ENCODE assay signal across 28 cellular contexts in the genomic region with DNA sequence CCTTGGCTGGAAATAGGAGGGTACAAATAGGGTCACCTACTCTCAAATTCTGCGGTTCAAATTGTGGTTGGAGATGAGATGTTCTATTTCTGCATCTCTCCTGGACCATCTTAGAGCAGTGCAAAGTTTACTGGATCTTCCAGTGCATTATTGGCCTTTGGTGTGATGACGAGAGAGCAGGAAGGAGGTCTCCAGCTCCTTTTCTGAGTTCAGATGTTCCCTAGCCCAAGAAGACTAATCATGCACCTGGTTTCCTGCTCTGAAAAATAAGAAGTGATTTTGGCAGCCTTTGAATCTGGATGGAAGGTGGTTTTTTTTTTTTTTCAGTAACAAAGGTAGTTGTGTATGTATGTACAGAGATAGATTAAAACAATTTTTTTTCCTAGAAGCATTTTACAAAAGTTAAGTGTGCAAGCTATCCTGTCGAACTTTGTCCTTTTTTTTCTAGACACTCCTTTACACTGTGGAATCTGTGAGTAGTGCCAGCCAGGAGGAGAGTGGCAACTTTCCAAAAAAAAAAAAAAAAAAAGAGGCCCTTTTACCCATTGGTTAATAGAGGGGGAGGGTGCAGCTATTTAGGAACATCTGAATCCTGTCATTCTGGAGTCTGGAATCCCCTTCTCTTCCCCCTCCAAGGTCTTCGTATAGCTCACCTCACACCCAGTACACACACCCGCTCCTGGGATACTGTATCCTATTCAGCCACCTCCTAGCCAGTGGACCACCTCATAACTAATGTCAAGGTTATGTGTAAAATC. TPM values are rescaled to one million over a fixed set of nuclear protein-coding genes. Genes with fewer than 3 reads are reported as not detected.
DNase-seq lines count a peak whose midpoint lies in the region; ATAC-seq, FAIRE-seq and TF ChIP-seq lines count a peak whose summit lies in the region.
"Had no signal": no experiment of that assay in that cellular context is flagged by ENCODE, and none has a peak within 500 bp of the region (broad histone marks: within the 10 kb centered on the region; RNA-seq: fewer than 3 reads in every experiment).

No MANE protein-coding gene starts in this region.

- no peaks in the 10 kb centered on the region for H3K36me3 Mint-ChIP-seq in effector memory CD8-positive, alpha-beta T cell (ENCODE audit: insufficient read depth)
- no peaks in the 10 kb centered on the region for H3K36me3 Mint-ChIP-seq in activated T-cell treated with anti-CD3 and anti-CD28 coated beads, Interleukin-2, amount 50 U/mL, for 24 hours (ENCODE audit: low read depth)
- H3K36me3 Mint-ChIP-seq: activated CD8-positive, alpha-beta memory T cell treated with anti-CD3 and anti-CD28 coated beads, Interleukin-2, amount 10 ng/mL, durations not matched to agents 7 days and 5 days; activated naive CD4-positive, alpha-beta T cell treated with anti-CD3 and anti-CD28 coated beads, Interleukin-2, amount 50 U/mL, for 72 hours; CD14-positive monocyte had no signal

- peak overlapping the region; percentile 62 for H3K4me2 ChIP-seq in A549

- peaks cover 25 to 26% of the 10 kb centered on the region in 2 donors for H3K27me3 Mint-ChIP-seq in effector memory CD8-positive, alpha-beta T cell
- peaks cover 13% of the 10 kb centered on the region for H3K27me3 Mint-ChIP-seq in activated T-cell treated with anti-CD3 and anti-CD28 coated beads, Interleukin-2, amount 50 U/mL, for 24 hours

- intact Hi-C loops in heart left ventricle (cut with DNase I) (no loop called here), mucosa of descending colon (cut with DNase I, micrococcal nuclease) (no loop called here)

- TF ChIP-seq CTCF in A549 (IDR thresholded peaks at IDR 0.05) (no peak), heart left ventricle (IDR thresholded peaks at IDR 0.05) (no peak), mucosa of descending colon (IDR thresholded peaks at IDR 0.05) (no peak)

- no peaks in the 10 kb centered on the region for H3K9me3 ChIP-seq in A549
- H3K9me3 ChIP-seq in heart left ventricle = no peaks in the 10 kb centered on the region
- H3K9me3 ChIP-seq in mucosa of descending colon = no peaks in the 10 kb centered on the region
- H3K9me3 ChIP-seq: ascending aorta, prostate gland had no signal

- TF ChIP-seq POLR2A in A549 (IDR thresholded peaks at IDR 0.05; ENCODE audit: low read length) = no peak
- no peak for TF ChIP-seq POLR2A in heart left ventricle (IDR thresholded peaks at IDR 0.05)

- 70% methylated on average over 5 of the region's 5 CpGs for WGBS in A549 (ENCODE audit: missing lambda C conversion rate)
- 57 to 69% (median 63%) methylated on average over 5 of the region's 5 CpGs for WGBS in heart left ventricle, 4 donors

- TF ChIP-seq RAD21 in A549 (conservative IDR thresholded peaks at IDR 0.05 in 1 of 2, IDR thresholded peaks at IDR 0.05 in 1 of 2) = no peak

- TF ChIP-seq EP300 in A549 (IDR thresholded peaks at IDR 0.05) = no peak

- no peaks in the 10 kb centered on the region for H3K9me3 Mint-ChIP-seq in effector memory CD8-positive, alpha-beta T cell
- no peaks in the 10 kb centered on the region for H3K9me3 Mint-ChIP-seq in activated T-cell treated with anti-CD3 and anti-CD28 coated beads, Interleukin-2, amount 50 U/mL, for 24 hours
- H3K9me3 Mint-ChIP-seq: activated CD4-positive, alpha-beta T cell treated with anti-CD3 and anti-CD28 coated beads, Interleukin-2, amount 10 ng/mL, durations not matched to agents 7 days and 5 days; activated naive CD4-positive, alpha-beta T cell treated with anti-CD3 and anti-CD28 coated beads, Interleukin-2, amount 50 U/mL, for 72 hours; CD14-positive monocyte had no signal

- no peaks in the 10 kb centered on the region for H3K4me1 Mint-ChIP-seq in effector memory CD8-positive, alpha-beta T cell (ENCODE audit: low read depth in 2 of 2)
- H3K4me1 Mint-ChIP-seq in activated T-cell treated with anti-CD3 and anti-CD28 coated beads, Interleukin-2, amount 50 U/mL, for 24 hours (ENCODE audit: low read depth) = no peaks in the 10 kb centered on the region
- H3K4me1 Mint-ChIP-seq: activated CD4-positive, alpha-beta T cell treated with anti-CD3 and anti-CD28 coated beads, Interleukin-2, amount 10 ng/mL, durations not matched to agents 7 days and 5 days; activated CD8-positive, alpha-beta memory T cell treated with anti-CD3 and anti-CD28 coated beads, Interleukin-2, amount 10 ng/mL, durations not matched to agents 7 days and 5 days; CD14-positive monocyte had no signal

- no peak for FAIRE-seq in A549 (lab: Jason Lieb, UNC)
- FAIRE-seq: GM19239 had no signal

- peak overlapping the region in 1 of 2 experiments; percentile 1; a peak in 1 of 6 replicates for H3K27ac ChIP-seq in A549
- no peak overlapping the region for H3K27ac ChIP-seq in heart left ventricle
- H3K27ac ChIP-seq: ascending aorta, dorsolateral prefrontal cortex, prostate gland, skin epidermis, WERI-Rb-1 had no signal

- POLR2A ChIA-PET in A549 (lab: Yijun Ruan, JAX) = no interaction called here

- DNase-seq in A549 (ENCODE audit: low read depth in 1 of 2, low spot score in 1 of 2) (no peak), HT-29 (ENCODE audit: low spot score) (peak; percentile 30), heart left ventricle (no peak), mucosa of descending colon (no peak), KG1 (lab: John Stamatoyannopoulos, UW) (no peak)
- DNase-seq in effector memory CD8-positive, alpha-beta T cell = no peak
- DNase-seq in activated CD4-positive, alpha-beta T cell treated with anti-CD3 and anti-CD28 coated beads for 1 hour = no peak
- DNase-seq in activated T-cell treated with anti-CD3 and anti-CD28 coated beads, Interleukin-2, amount 50 U/mL, for 24 hours = no peak
- DNase-seq: activated CD4-positive, alpha-beta T cell treated with anti-CD3 and anti-CD28 coated beads, Interleukin-2, amount 10 ng/mL, durations not matched to agents 7 days and 5 days; activated CD8-positive, alpha-beta memory T cell treated with anti-CD3 and anti-CD28 coated beads, Interleukin-2, amount 10 ng/mL, durations not matched to agents 7 days and 5 days; cerebellar nuclear complex; dorsolateral prefrontal cortex; EL; head of caudate nucleus; NCI-H1092; NCI-H2029; NCI-H226; NCI-H774; stimulated activated CD4-positive, alpha-beta T cell treated with anti-CD3 and anti-CD28 coated beads, Interleukin-1b, Interleukin-23, amount 100 ng/mL, for 48 hours; T-helper 9 cell; WERI-Rb-1 had no signal

- H3K4me1 ChIP-seq in A549 = peaks cover 17% of the 10 kb centered on the region
- H3K4me1 ChIP-seq in heart left ventricle = peaks cover 0 to 13% (median 0%) of the 10 kb centered on the region in 12 donors
- peaks cover 15% of the 10 kb centered on the region for H3K4me1 ChIP-seq in mucosa of descending colon (ENCODE audit: low read depth)
- H3K4me1 ChIP-seq: ascending aorta, prostate gland had no signal

- CTCF ChIA-PET in A549 (lab: Yijun Ruan, JAX) = interaction anchor here (0.6 to 3.4 kb wide), 4 partner anchors 10 to 49 kb away, joined by 3 to 10 read pairs (median 3); no protein-coding TSS in a partner anchor

- H3K27ac Mint-ChIP-seq in effector memory CD8-positive, alpha-beta T cell = no peak overlapping the region
- no peak overlapping the region for H3K27ac Mint-ChIP-seq in activated T-cell treated with anti-CD3 and anti-CD28 coated beads, Interleukin-2, amount 50 U/mL, for 24 hours
- H3K27ac Mint-ChIP-seq: activated CD4-positive, alpha-beta T cell treated with anti-CD3 and anti-CD28 coated beads, Interleukin-2, amount 10 ng/mL, durations not matched to agents 7 days and 5 days; activated CD8-positive, alpha-beta memory T cell treated with anti-CD3 and anti-CD28 coated beads, Interleukin-2, amount 10 ng/mL, durations not matched to agents 7 days and 5 days; activated naive CD4-positive, alpha-beta T cell treated with anti-CD3 and anti-CD28 coated beads, Interleukin-2, amount 50 U/mL, for 72 hours; CD14-positive monocyte had no signal

- H3K4me3 ChIP-seq in A549 (no peak overlapping the region), heart left ventricle (no peak overlapping the region), mucosa of descending colon (no peak overlapping the region)
- H3K4me3 ChIP-seq: ascending aorta, dorsolateral prefrontal cortex, prostate gland, skin epidermis had no signal

- no peak overlapping the region for H3K4me3 Mint-ChIP-seq in effector memory CD8-positive, alpha-beta T cell
- no peak overlapping the region for H3K4me3 Mint-ChIP-seq in activated T-cell treated with anti-CD3 and anti-CD28 coated beads, Interleukin-2, amount 50 U/mL, for 24 hours
- H3K4me3 Mint-ChIP-seq: activated CD4-positive, alpha-beta T cell treated with anti-CD3 and anti-CD28 coated beads, Interleukin-2, amount 10 ng/mL, durations not matched to agents 7 days and 5 days; activated CD8-positive, alpha-beta memory T cell treated with anti-CD3 and anti-CD28 coated beads, Interleukin-2, amount 10 ng/mL, durations not matched to agents 7 days and 5 days; CD14-positive monocyte had no signal

- H3K36me3 ChIP-seq in heart left ventricle (no peaks in the 10 kb centered on the region), mucosa of descending colon (ENCODE audit: low read depth) (no peaks in the 10 kb centered on the region)
- H3K36me3 ChIP-seq: ascending aorta, prostate gland, WERI-Rb-1 had no signal

- H3K27me3 ChIP-seq in heart left ventricle = no peaks in the 10 kb centered on the region
- H3K27me3 ChIP-seq: ascending aorta, dorsolateral prefrontal cortex had no signal

- ATAC-seq in A549 = peak in 1 of 2 experiments; percentile 53; a peak in 3 of 6 replicates
- ATAC-seq in heart left ventricle = peak in 3 of 4 donors; percentile 41 to 65 (median 50)
- peak; percentile 85 for ATAC-seq in mucosa of descending colon
- no peak for ATAC-seq in effector memory CD8-positive, alpha-beta T cell (replicated peaks)
- ATAC-seq: activated CD8-positive, alpha-beta memory T cell treated with anti-CD3 and anti-CD28 coated beads, Interleukin-2, amount 10 ng/mL, durations not matched to agents 7 days and 5 days; activated naive CD4-positive, alpha-beta T cell treated with anti-CD3 and anti-CD28 coated beads, Interleukin-2, amount 50 U/mL, for 72 hours; HCT116 had no signal

TF ChIP-seq in A549, 52 proteins besides CTCF, POLR2A, EP300 and RAD21 (continues in another document):
- TF ChIP-seq, protein P1, sequence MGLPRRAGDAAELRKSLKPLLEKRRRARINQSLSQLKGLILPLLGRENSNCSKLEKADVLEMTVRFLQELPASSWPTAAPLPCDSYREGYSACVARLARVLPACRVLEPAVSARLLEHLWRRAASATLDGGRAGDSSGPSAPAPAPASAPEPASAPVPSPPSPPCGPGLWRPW (IDR thresholded peaks at IDR 0.05) = no peak
- TF ChIP-seq RCOR1 (IDR thresholded peaks at IDR 0.05; ENCODE audit: low read depth, low read length) (no peak), CBX2 (IDR thresholded peaks at IDR 0.05; ENCODE audit: borderline replicate concordance, low read depth) (no peak), KDM5A (IDR thresholded peaks at IDR 0.05) (no peak)

RNA-seq across cellular contexts. Expression of a gene that starts 26.3 kb away (rescaled TPM):
- polyA plus RNA-seq in A549 (2011; rRNA removed) (27.7 and 37.9 TPM in 2 replicates), A549 (2017; fragmentation: RNase III; extraction: RNeasy Plus Mini Kit Qiagen cat#74134 plus additional on column Dnase treatment) (29.0 to 32.9 TPM (median 32.8 TPM) in 3 replicates), heart left ventricle (1 to 10 TPM; 1.9 to 5.8 TPM)
- polyA plus RNA-seq in A549 (2012; cell fraction: cytosol; rRNA removed) = 13.5 and 18.1 TPM in 2 replicates
- 10.8 and 14.7 TPM in 2 replicates for polyA plus RNA-seq in A549 (2012; cell fraction: nucleus; rRNA removed)
- polyA minus RNA-seq in A549 (2011; rRNA and poly(A)+ RNA removed) = 19.2 and 22.8 TPM in 2 replicates
- total RNA-seq in HT-29 (2014; rRNA removed; shearing (Covaris generic)) = 22.0 and 23.2 TPM in 2 replicates
- total RNA-seq in heart left ventricle (10 to 100 TPM in 3 of 9 donors, 1 to 10 TPM in 6; 3.1 to 32.6 (median 9.0) TPM), mucosa of descending colon (100 to 1,000 TPM; 123 to 399 (median 147) TPM)
